Comparison of ENCODE assay signal across 11 cellular contexts in the genomic region with DNA sequence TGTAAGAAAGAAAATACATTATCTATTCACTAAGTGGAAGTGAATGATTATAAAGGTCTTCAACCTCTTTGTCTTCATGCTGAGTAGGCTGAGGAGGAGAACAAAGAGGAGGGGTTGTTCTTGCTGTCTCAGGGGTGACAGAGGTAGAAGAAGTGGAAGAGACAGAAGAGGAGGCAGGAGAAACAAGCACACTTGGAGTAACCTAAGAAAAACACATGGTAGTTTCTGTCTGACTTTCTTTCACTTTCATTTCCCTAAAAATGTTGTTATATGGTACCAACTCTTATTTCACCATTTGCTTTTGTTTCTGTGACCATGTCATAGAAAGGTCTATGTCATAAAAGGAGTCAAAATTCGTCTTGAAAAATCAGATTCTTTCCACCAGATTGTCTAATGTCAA.
DNase-seq lines count a peak whose midpoint lies in the region; ATAC-seq and TF ChIP-seq lines count a peak whose summit lies in the region.
"Had no signal": no experiment of that assay in that cellular context is flagged by ENCODE, and none has a peak within 500 bp of the region (broad histone marks: within the 10 kb centered on the region; RNA-seq: fewer than 3 reads in every experiment).

No MANE protein-coding gene starts in this region.

- H3K27ac Mint-ChIP-seq in WTC11: no peak overlapping the region

- no peaks in the 10 kb centered on the region for H3K27me3 Mint-ChIP-seq in WTC11 (ENCODE audit: low read depth)

- POLR2A ChIA-PET in WTC11 (lab: Charles Lee): interaction anchor here (0.6 kb wide), 1 partner anchor 512 kb away, joined by 3 read pairs; no protein-coding TSS in a partner anchor

- TF ChIP-seq POLR2A in gastroesophageal sphincter (IDR thresholded peaks at IDR 0.05): no peak

- TF ChIP-seq EP300 in gastroesophageal sphincter (IDR thresholded peaks at IDR 0.05): no peak

- DNase-seq in GM10266 (ENCODE audit: extremely low spot score): peak; percentile 24
- no peak for DNase-seq in WTC11 (ENCODE audit: low spot score)
- no peak for DNase-seq in occipital lobe (lab: John Stamatoyannopoulos, UW)
- DNase-seq in Right ventricle myocardium inferior (ENCODE audit: missing footprints): no peak
- DNase-seq in SJCRH30: no peak
- DNase-seq: activated naive CD4-positive, alpha-beta T cell treated with anti-CD3 and anti-CD28 coated beads, Interleukin-2, amount 50 U/mL, for 16 hours; hypothalamus had no signal

- intact Hi-C loops in Right ventricle myocardium inferior (cut with DNase I): no loop called here

- no peaks in the 10 kb centered on the region for H3K27me3 ChIP-seq in gastroesophageal sphincter
- no peaks in the 10 kb centered on the region for H3K27me3 ChIP-seq in SJCRH30

- H3K36me3 ChIP-seq in gastroesophageal sphincter (no peaks in the 10 kb centered on the region), SJCRH30 (no peaks in the 10 kb centered on the region)

- H3K4me1 ChIP-seq in gastroesophageal sphincter (no peaks in the 10 kb centered on the region), SJCRH30 (no peaks in the 10 kb centered on the region)

- no peaks in the 10 kb centered on the region for H3K9me3 Mint-ChIP-seq in WTC11

- ATAC-seq in GM21381 (IDR thresholded peaks at IDR 0.05; ENCODE audit: unreplicated experiment) (peak; percentile 99), HG03354 (IDR thresholded peaks at IDR 0.05; ENCODE audit: poor library complexity, severe bottlenecking, unreplicated experiment) (peak; percentile 98), WTC11 (peak; percentile 78), gastroesophageal sphincter (no peak), Right ventricle myocardium inferior (no peak)

- no peaks in the 10 kb centered on the region for H3K9me3 ChIP-seq in gastroesophageal sphincter
- no peaks in the 10 kb centered on the region for H3K9me3 ChIP-seq in SJCRH30 (replicated peaks)

- CTCF ChIA-PET in WTC11 (lab: Charles Lee): no interaction called here

- H3K27ac ChIP-seq in gastroesophageal sphincter (no peak overlapping the region), SJCRH30 (no peak overlapping the region)
- H3K27ac ChIP-seq: skin epidermis had no signal

- WGBS in gastroesophageal sphincter (ENCODE audit: low coverage in 1 of 2), 2 donors: 29 to 40% methylated on average over 1 of the region's 1 CpG

- no peak for TF ChIP-seq CTCF in GM10266 (IDR thresholded peaks at IDR 0.05; ENCODE audit: control insufficient read depth, insufficient read depth, low read depth, missing control alignments)
- TF ChIP-seq CTCF in WTC11 (IDR thresholded peaks at IDR 0.05): no peak
- no peak for TF ChIP-seq CTCF in gastroesophageal sphincter (IDR thresholded peaks at IDR 0.05)

- no peak overlapping the region for H3K4me3 ChIP-seq in gastroesophageal sphincter
- H3K4me3 ChIP-seq in SJCRH30: no peak overlapping the region
- H3K4me3 ChIP-seq: skin epidermis had no signal

- H3K36me3 Mint-ChIP-seq in WTC11: no peaks in the 10 kb centered on the region

- H3K4me1 Mint-ChIP-seq in WTC11: peaks cover 33% of the 10 kb centered on the region

- H3K4me3 Mint-ChIP-seq in WTC11: no peak overlapping the region

TF ChIP-seq in WTC11, 78 proteins besides CTCF, POLR2A, EP300 and RAD21 (continues in another document):
- TF ChIP-seq ZNF232 (CRISPR knock-in tag; IDR thresholded peaks at IDR 0.05) (no peak), NR1H2 (CRISPR knock-in tag; IDR thresholded peaks at IDR 0.05) (no peak), TEAD4 (CRISPR knock-in tag; IDR thresholded peaks at IDR 0.05) (no peak), TCF7 (CRISPR knock-in tag; IDR thresholded peaks at IDR 0.05; ENCODE audit: low read depth) (no peak), SMAD4 (CRISPR knock-in tag; IDR thresholded peaks at IDR 0.05) (no peak), TEAD1 (CRISPR knock-in tag; IDR thresholded peaks at IDR 0.05) (no peak)
- TF ChIP-seq, protein P1, sequence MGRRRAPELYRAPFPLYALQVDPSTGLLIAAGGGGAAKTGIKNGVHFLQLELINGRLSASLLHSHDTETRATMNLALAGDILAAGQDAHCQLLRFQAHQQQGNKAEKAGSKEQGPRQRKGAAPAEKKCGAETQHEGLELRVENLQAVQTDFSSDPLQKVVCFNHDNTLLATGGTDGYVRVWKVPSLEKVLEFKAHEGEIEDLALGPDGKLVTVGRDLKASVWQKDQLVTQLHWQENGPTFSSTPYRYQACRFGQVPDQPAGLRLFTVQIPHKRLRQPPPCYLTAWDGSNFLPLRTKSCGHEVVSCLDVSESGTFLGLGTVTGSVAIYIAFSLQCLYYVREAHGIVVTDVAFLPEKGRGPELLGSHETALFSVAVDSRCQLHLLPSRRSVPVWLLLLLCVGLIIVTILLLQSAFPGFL (CRISPR knock-in tag; IDR thresholded peaks at IDR 0.05; ENCODE audit: borderline replicate concordance): no peak
- TF ChIP-seq, protein P2, sequence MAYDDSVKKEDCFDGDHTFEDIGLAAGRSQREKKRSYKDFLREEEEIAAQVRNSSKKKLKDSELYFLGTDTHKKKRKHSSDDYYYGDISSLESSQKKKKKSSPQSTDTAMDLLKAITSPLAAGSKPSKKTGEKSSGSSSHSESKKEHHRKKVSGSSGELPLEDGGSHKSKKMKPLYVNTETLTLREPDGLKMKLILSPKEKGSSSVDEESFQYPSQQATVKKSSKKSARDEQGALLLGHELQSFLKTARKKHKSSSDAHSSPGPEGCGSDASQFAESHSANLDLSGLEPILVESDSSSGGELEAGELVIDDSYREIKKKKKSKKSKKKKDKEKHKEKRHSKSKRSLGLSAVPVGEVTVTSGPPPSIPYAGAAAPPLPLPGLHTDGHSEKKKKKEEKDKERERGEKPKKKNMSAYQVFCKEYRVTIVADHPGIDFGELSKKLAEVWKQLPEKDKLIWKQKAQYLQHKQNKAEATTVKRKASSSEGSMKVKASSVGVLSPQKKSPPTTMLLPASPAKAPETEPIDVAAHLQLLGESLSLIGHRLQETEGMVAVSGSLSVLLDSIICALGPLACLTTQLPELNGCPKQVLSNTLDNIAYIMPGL (CRISPR knock-in tag; IDR thresholded peaks at IDR 0.05): no peak
- TF ChIP-seq, protein P3, sequence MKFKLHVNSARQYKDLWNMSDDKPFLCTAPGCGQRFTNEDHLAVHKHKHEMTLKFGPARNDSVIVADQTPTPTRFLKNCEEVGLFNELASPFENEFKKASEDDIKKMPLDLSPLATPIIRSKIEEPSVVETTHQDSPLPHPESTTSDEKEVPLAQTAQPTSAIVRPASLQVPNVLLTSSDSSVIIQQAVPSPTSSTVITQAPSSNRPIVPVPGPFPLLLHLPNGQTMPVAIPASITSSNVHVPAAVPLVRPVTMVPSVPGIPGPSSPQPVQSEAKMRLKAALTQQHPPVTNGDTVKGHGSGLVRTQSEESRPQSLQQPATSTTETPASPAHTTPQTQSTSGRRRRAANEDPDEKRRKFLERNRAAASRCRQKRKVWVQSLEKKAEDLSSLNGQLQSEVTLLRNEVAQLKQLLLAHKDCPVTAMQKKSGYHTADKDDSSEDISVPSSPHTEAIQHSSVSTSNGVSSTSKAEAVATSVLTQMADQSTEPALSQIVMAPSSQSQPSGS (CRISPR knock-in tag; IDR thresholded peaks at IDR 0.05; ENCODE audit: borderline replicate concordance, low read depth): no peak
- TF ChIP-seq, protein P4, sequence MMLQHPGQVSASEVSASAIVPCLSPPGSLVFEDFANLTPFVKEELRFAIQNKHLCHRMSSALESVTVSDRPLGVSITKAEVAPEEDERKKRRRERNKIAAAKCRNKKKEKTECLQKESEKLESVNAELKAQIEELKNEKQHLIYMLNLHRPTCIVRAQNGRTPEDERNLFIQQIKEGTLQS (CRISPR knock-in tag; conservative IDR thresholded peaks at IDR 0.05): no peak
- TF ChIP-seq, protein P5, sequence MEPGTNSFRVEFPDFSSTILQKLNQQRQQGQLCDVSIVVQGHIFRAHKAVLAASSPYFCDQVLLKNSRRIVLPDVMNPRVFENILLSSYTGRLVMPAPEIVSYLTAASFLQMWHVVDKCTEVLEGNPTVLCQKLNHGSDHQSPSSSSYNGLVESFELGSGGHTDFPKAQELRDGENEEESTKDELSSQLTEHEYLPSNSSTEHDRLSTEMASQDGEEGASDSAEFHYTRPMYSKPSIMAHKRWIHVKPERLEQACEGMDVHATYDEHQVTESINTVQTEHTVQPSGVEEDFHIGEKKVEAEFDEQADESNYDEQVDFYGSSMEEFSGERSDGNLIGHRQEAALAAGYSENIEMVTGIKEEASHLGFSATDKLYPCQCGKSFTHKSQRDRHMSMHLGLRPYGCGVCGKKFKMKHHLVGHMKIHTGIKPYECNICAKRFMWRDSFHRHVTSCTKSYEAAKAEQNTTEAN (CRISPR knock-in tag; IDR thresholded peaks at IDR 0.05): no peak
- TF ChIP-seq, protein P6, sequence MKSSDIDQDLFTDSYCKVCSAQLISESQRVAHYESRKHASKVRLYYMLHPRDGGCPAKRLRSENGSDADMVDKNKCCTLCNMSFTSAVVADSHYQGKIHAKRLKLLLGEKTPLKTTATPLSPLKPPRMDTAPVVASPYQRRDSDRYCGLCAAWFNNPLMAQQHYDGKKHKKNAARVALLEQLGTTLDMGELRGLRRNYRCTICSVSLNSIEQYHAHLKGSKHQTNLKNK (CRISPR knock-in tag; IDR thresholded peaks at IDR 0.05): no peak
- TF ChIP-seq, protein P7, sequence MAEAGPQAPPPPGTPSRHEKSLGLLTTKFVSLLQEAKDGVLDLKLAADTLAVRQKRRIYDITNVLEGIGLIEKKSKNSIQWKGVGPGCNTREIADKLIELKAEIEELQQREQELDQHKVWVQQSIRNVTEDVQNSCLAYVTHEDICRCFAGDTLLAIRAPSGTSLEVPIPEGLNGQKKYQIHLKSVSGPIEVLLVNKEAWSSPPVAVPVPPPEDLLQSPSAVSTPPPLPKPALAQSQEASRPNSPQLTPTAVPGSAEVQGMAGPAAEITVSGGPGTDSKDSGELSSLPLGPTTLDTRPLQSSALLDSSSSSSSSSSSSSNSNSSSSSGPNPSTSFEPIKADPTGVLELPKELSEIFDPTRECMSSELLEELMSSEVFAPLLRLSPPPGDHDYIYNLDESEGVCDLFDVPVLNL (CRISPR knock-in tag; IDR thresholded peaks at IDR 0.05; ENCODE audit: borderline replicate concordance, low read depth): no peak

Comparison
In these comparisons a context has a peak if more than half of its experiments do, and no peak if none do; other contexts are left out.
1. ATAC-seq: peak in GM21381 (single experiment), HG03354 (single experiment) and WTC11 (single experiment); none in gastroesophageal sphincter (single experiment) and Right ventricle myocardium inferior (single experiment).